In the genomic region with DNA sequence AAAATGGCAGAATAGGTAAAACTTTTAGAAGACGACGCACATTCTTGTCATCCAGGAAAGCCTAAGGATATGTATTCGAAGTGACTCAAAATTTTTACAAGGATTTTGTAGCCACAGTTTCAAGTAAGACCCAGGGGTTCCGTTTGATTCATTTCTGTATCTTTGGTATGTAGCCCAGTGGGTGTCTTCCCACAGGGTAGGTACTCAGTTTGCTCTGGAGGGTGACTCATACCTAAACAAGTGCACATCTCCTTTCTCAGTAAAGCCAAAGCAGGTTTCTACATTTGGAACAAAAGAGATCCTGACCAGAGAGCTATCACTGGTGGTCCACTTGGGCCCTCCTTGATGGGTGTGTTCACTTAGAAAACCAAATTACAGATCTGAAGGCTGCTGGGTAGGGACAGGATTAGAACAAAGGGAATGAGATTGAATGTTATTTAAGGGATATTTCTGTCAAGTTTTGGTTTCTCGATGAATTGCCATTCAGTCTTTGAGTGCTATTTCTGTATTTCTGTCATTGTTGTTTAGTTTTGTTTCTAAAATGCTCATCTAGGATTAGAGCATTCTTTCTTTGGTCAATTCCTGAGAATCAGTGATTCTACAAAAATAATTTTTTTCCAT, we compare ENCODE assay signal across 8 cellular contexts. TPM values are rescaled to one million over a fixed set of nuclear protein-coding genes. Genes with fewer than 3 reads are reported as not detected.
A peak's percentile ranks its signal among the peaks of the same experiment; 100 is the strongest.
DNase-seq lines count a peak whose midpoint lies in the region; ATAC-seq, FAIRE-seq and TF ChIP-seq lines count a peak whose summit lies in the region.

No MANE protein-coding gene starts in this region.

- DNase-seq in activated naive CD4-positive, alpha-beta T cell treated with anti-CD3 and anti-CD28 coated beads, Interleukin-2, amount 50 U/mL, for 72 hours (ENCODE audit: low spot score in 2 of 2): peak in 1 of 2 donors; percentile 1
- no peak for DNase-seq in activated naive CD4-positive, alpha-beta T cell (lab: John Stamatoyannopoulos, UW)
- peak; percentile 76 for DNase-seq in brain microvascular endothelial cell
- no peak for DNase-seq in pancreas
- no peak for DNase-seq in ovary
- no peak for DNase-seq in NCI-H774 (lab: John Stamatoyannopoulos, UW)
- no peak for DNase-seq in NCI-H2107 treated with DMSO at 0.1 percent for 48 hours (lab: John Stamatoyannopoulos, UW; ENCODE audit: unreplicated experiment)

- H3K9me3 Mint-ChIP-seq in activated naive CD4-positive, alpha-beta T cell treated with anti-CD3 and anti-CD28 coated beads, Interleukin-2, amount 50 U/mL, for 72 hours: no peaks in the 10 kb centered on the region

- peak; percentile 60 for FAIRE-seq in pancreas (lab: Jason Lieb, UNC)

- no peaks in the 10 kb centered on the region for H3K36me3 Mint-ChIP-seq in activated naive CD4-positive, alpha-beta T cell treated with anti-CD3 and anti-CD28 coated beads, Interleukin-2, amount 50 U/mL, for 72 hours

- H3K27me3 ChIP-seq in brain microvascular endothelial cell (replicated peaks) (no peaks in the 10 kb centered on the region), pancreas (peaks cover 0 to 20% (median 1%) of the 10 kb centered on the region in 4 donors), ovary (no peaks in the 10 kb centered on the region)

- no peaks in the 10 kb centered on the region for H3K9me3 ChIP-seq in pancreas
- H3K9me3 ChIP-seq in ovary: no peaks in the 10 kb centered on the region

- intact Hi-C loops in pancreas (cut with DNase I): no loop called here
- intact Hi-C loops in ovary (cut with DNase I): no loop called here

- H3K27ac ChIP-seq in brain microvascular endothelial cell (peak overlapping the region; percentile 73), pancreas (no peak overlapping the region), ovary (peak overlapping the region in 1 of 2 donors; percentile 55)

- H3K4me3 ChIP-seq in brain microvascular endothelial cell (ENCODE audit: low read depth, low read length): no peak overlapping the region
- H3K4me3 ChIP-seq in pancreas: no peak overlapping the region
- H3K4me3 ChIP-seq in ovary: no peak overlapping the region

- TF ChIP-seq EP300 in ovary (IDR thresholded peaks at IDR 0.05): no peak

- in situ Hi-C loops in brain microvascular endothelial cell (cut with HindIII; ENCODE audit: low pct_ligation_motif_present, low sequenced_read_pairs): no loop called here

- H3K36me3 ChIP-seq in brain microvascular endothelial cell (replicated peaks): peaks cover 3% of the 10 kb centered on the region
- no peaks in the 10 kb centered on the region for H3K36me3 ChIP-seq in pancreas
- H3K36me3 ChIP-seq in ovary: no peaks in the 10 kb centered on the region

- ATAC-seq in activated naive CD4-positive, alpha-beta T cell treated with anti-CD3 and anti-CD28 coated beads, Interleukin-2, amount 50 U/mL, for 72 hours: peak; percentile 37 to 96
- peak; percentile 94 for ATAC-seq in HG03196 (IDR thresholded peaks at IDR 0.05; ENCODE audit: unreplicated experiment)
- ATAC-seq in pancreas: no peak

- TF ChIP-seq CTCF in brain microvascular endothelial cell (IDR thresholded peaks at IDR 0.05; ENCODE audit: low read depth, low read length, missing control alignments) (no peak), pancreas (IDR thresholded peaks at IDR 0.05) (no peak), ovary (IDR thresholded peaks at IDR 0.05) (no peak)

- H3K4me1 ChIP-seq in pancreas: no peaks in the 10 kb centered on the region
- peaks cover 1% of the 10 kb centered on the region for H3K4me1 ChIP-seq in ovary (ENCODE audit: insufficient read depth)

- 55 to 75% methylated on average over 5 of the region's 5 CpGs for WGBS in pancreas, 2 donors
- 40 to 47% (median 45%) methylated on average over 5 of the region's 5 CpGs for WGBS in ovary, 3 donors

- no peak for TF ChIP-seq POLR2A in ovary (IDR thresholded peaks at IDR 0.05)

- no peak overlapping the region for H3K27ac Mint-ChIP-seq in activated naive CD4-positive, alpha-beta T cell treated with anti-CD3 and anti-CD28 coated beads, Interleukin-2, amount 50 U/mL, for 72 hours

RNA-seq across cellular contexts. Expression of gene PLS3, which starts 56.1 kb away (rescaled TPM):
- 1 to 10 TPM in 1 of 2 donors, under 1 TPM in 1; 0.84 to 2.2 TPM for total RNA-seq in activated naive CD4-positive, alpha-beta T cell treated with anti-CD3 and anti-CD28 coated beads, Interleukin-2, amount 50 U/mL, for 72 hours
- 10 to 100 TPM; 18.4 to 42.0 (median 23.2) TPM for total RNA-seq in pancreas
- polyA plus RNA-seq in pancreas: 10 to 100 TPM; 11.4 to 25.7 TPM
- 100 to 1,000 TPM in 4 of 7 donors, 10 to 100 TPM in 3; 60.9 to 152 (median 111) TPM for total RNA-seq in ovary
- polyA plus RNA-seq in ovary: 100 to 1,000 TPM; 111 to 171 TPM

Comparison
In these comparisons a context has a peak if more than half of its experiments do, and no peak if none do; other contexts are left out.
1. ATAC-seq: peak in activated naive CD4-positive, alpha-beta T cell treated with anti-CD3 and anti-CD28 coated beads, Interleukin-2, amount 50 U/mL, for 72 hours (2 of 2) and HG03196 (single experiment); none in pancreas (0 of 4).
2. RNA of gene PLS3, which starts 56.1 kb away (total RNA-seq): 60.9 to 152 TPM in ovary and 18.4 to 42.0 TPM in pancreas; 0.84 to 2.2 TPM in activated naive CD4-positive, alpha-beta T cell treated with anti-CD3 and anti-CD28 coated beads, Interleukin-2, amount 50 U/mL, for 72 hours; every median in the first group is over 4 times any median in the second.